ENCODE assay signal across 8 cellular contexts in the genomic region with DNA sequence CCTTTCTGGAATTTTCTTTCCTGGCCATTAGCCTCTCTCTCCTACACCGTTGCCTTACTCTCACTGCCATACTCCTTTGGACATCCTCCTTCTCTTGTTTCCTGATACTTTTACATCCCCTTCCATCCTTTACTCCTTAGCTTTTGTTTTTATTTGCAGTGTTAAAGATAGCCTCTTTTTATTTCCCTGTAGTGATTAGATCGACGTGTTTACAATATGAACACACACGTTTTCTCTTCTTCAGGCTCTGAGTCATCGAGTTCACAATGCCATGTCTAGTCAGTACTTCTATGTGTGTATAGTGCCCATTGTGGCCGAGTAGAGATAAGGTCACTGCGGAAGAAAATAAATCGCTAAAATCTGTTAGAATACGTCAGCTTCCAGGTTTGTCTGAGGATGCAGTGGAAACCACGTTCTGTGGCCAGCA.
DNase-seq lines count a peak whose midpoint lies in the region; ATAC-seq and TF ChIP-seq lines count a peak whose summit lies in the region.

No MANE protein-coding gene starts in this region.

- peak overlapping the region; percentile 4; the same call in 1 of the 2 replicates for H3K4me3 Mint-ChIP-seq in HFFc6
- no peak overlapping the region for H3K4me3 Mint-ChIP-seq in memory B cell

- peaks cover 15% of the 10 kb centered on the region for H3K4me1 ChIP-seq in adipocyte (ENCODE audit: control insufficient read depth, insufficient read depth, low read length)

- no peaks in the 10 kb centered on the region; the same call in 1 of the 2 replicates for H3K27me3 Mint-ChIP-seq in HFFc6 (ENCODE audit: insufficient read depth)
- H3K27me3 Mint-ChIP-seq in memory B cell: no peaks in the 10 kb centered on the region

- ATAC-seq in memory B cell (ENCODE audit: low read depth) (peak; percentile 10), GM18867 (IDR thresholded peaks at IDR 0.05; ENCODE audit: unreplicated experiment) (no peak)

- TF ChIP-seq CTCF in HFFc6 (IDR thresholded peaks at IDR 0.05): peak; percentile 41

- H3K9me3 Mint-ChIP-seq in HFFc6 (no peaks in the 10 kb centered on the region), memory B cell (no peaks in the 10 kb centered on the region)

- no peak overlapping the region for H3K9ac ChIP-seq in adipocyte (ENCODE audit: low read length)

- H3K27ac Mint-ChIP-seq in HFFc6 (no peak overlapping the region; the same call in 1 of the 2 replicates), memory B cell (peak overlapping the region; percentile 18)

- H3K36me3 ChIP-seq in adipocyte (ENCODE audit: control insufficient read depth, insufficient read depth, low read length, severe bottlenecking): no peaks in the 10 kb centered on the region

- peak overlapping the region; percentile 52 for H3K4me3 ChIP-seq in adipocyte (ENCODE audit: low read length)

- no peaks in the 10 kb centered on the region for H3K27me3 ChIP-seq in adipocyte (replicated peaks; ENCODE audit: control insufficient read depth, insufficient read depth, low read length)

- peak; percentile 76 for DNase-seq in ACHN
- DNase-seq in HFFc6: peak; percentile 79
- no peak for DNase-seq in adipocyte (ENCODE audit: low read depth)
- DNase-seq in memory B cell (ENCODE audit: low spot score in 2 of 2): no peak
- DNase-seq in activated CD4-positive, alpha-beta T cell treated with anti-CD3 and anti-CD28 coated beads for 48 hours: no peak
- no peak for DNase-seq in NCI-H2081 treated with DMSO at 0.1 percent for 48 hours (lab: John Stamatoyannopoulos, UW)
- DNase-seq in SW 1271 (lab: John Stamatoyannopoulos, UW): no peak

- H3K4me1 Mint-ChIP-seq in HFFc6 (ENCODE audit: low read depth): peaks cover 22% of the 10 kb centered on the region
- peaks cover 45% of the 10 kb centered on the region for H3K4me1 Mint-ChIP-seq in memory B cell

- peaks cover 21% of the 10 kb centered on the region for H3K36me3 Mint-ChIP-seq in HFFc6 (ENCODE audit: low read depth)
- H3K36me3 Mint-ChIP-seq in memory B cell: peaks cover 4% of the 10 kb centered on the region

- in situ Hi-C loops in ACHN (cut with HindIII; ENCODE audit: low pct_ligation_motif_present, low pct_unique_long_range_greater_than_20kb, low sequenced_read_pairs): no loop called here

- H3K9me3 ChIP-seq in adipocyte (ENCODE audit: control insufficient read depth, low read length): no peaks in the 10 kb centered on the region

Comparison
In these comparisons a context has a peak if more than half of its experiments do, and no peak if none do; other contexts are left out.
1. DNase-seq: peak in ACHN (single experiment) and HFFc6 (single experiment); none in adipocyte (single experiment), memory B cell (0 of 2), activated CD4-positive, alpha-beta T cell treated with anti-CD3 and anti-CD28 coated beads for 48 hours (single experiment), NCI-H2081 treated with DMSO at 0.1 percent for 48 hours (single experiment) and SW 1271 (0 of 2).